Comparison of ENCODE assay signal across 11 cellular contexts in the genomic region with DNA sequence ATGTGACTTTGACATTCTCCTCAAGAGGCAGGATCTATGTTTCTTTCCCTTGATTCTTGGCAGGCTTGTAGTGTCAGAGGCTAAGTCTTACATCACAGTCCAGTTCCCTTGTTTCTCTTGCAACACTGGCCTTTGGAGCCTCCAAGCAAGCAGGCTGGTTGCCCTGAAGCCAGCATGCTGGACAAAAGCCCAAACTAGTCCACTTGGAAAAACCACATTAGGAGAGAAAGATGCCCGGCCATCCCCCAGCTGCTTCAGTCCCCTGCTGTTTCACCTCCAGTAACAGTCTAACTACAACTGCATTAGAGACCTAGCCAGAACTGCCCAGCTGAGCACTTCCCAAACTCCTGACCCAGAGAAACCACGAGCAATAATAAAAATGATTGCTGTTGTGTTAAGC.
DNase-seq lines count a peak whose midpoint lies in the region; ATAC-seq and TF ChIP-seq lines count a peak whose summit lies in the region.
"Had no signal": no experiment of that assay in that cellular context is flagged by ENCODE, and none has a peak within 500 bp of the region (broad histone marks: within the 10 kb centered on the region; RNA-seq: fewer than 3 reads in every experiment).

No MANE protein-coding gene starts in this region.

- H3K36me3 ChIP-seq in PC-3 (ENCODE audit: low read depth, low read length) = no peaks in the 10 kb centered on the region
- H3K36me3 ChIP-seq: cardiac muscle cell had no signal

- peak; percentile 79 for DNase-seq in AG20443 (ENCODE audit: low spot score)
- DNase-seq in NCI-H226 = peak; percentile 84
- DNase-seq in fibroblast of the conjunctiva (ENCODE audit: low read depth) = peak; percentile 91
- no peak for DNase-seq in activated CD4-positive, alpha-beta T cell treated with anti-CD3 and anti-CD28 coated beads for 4 hours
- DNase-seq in NK-92 treated with Interleukin-12 subunit alpha and Interleukin-12 subunit beta, amount 100 ng/mL, for 24 hours (lab: John Stamatoyannopoulos, UW) = no peak
- DNase-seq in NAMALWA (ENCODE audit: low spot score) = no peak
- no peak for DNase-seq in PC-3
- DNase-seq: activated CD4-positive, alpha-beta memory T cell treated with anti-CD3 and anti-CD28 coated beads for 36 hours had no signal

- H3K27ac ChIP-seq in PC-3 (ENCODE audit: low read length) = no peak overlapping the region
- H3K27ac ChIP-seq: cardiac muscle cell had no signal

- no peak for ATAC-seq in PC-3

- H3K4me3 Mint-ChIP-seq in nephron = peak overlapping the region in 1 of 3 experiments; percentile 21
- H3K4me3 Mint-ChIP-seq: activated CD4-positive, alpha-beta memory T cell treated with anti-CD3 and anti-CD28 coated beads for 36 hours had no signal

- TF ChIP-seq CTCF in nephron (IDR thresholded peaks at IDR 0.05; ENCODE audit: unreplicated experiment in 3 of 3) = no peak
- TF ChIP-seq CTCF in PC-3 (conservative IDR thresholded peaks at IDR 0.05; ENCODE audit: low read depth, low read length) = no peak

- H3K4me2 ChIP-seq in PC-3 (ENCODE audit: low read length) = no peak overlapping the region

- H3K4me1 ChIP-seq in PC-3 (ENCODE audit: insufficient read depth, low read length) = no peaks in the 10 kb centered on the region
- H3K4me1 ChIP-seq: Caco-2 had no signal

- H3K9me3 Mint-ChIP-seq in nephron = no peaks in the 10 kb centered on the region
- H3K9me3 Mint-ChIP-seq: activated CD4-positive, alpha-beta memory T cell treated with anti-CD3 and anti-CD28 coated beads for 36 hours had no signal

- BruUV-seq in PC-3 (replicated peaks; lab: Mats Ljungman, UMichigan) = no TSS peak

- H4K20me1 ChIP-seq in PC-3 (ENCODE audit: low read length) = no peaks in the 10 kb centered on the region

- CTCF ChIA-PET in PC-3 (lab: Charles Lee) = no interaction called here

- no peaks in the 10 kb centered on the region for H3K27me3 ChIP-seq in PC-3 (ENCODE audit: low read length)
- H3K27me3 ChIP-seq: cardiac muscle cell had no signal

- H3K79me2 ChIP-seq in PC-3 (ENCODE audit: low read length) = no peaks in the 10 kb centered on the region

- no peak overlapping the region for H3K9ac ChIP-seq in PC-3 (ENCODE audit: low read length)

- POLR2A ChIA-PET in PC-3 (lab: Charles Lee; ENCODE audit: unreplicated experiment) = no interaction called here

- peaks cover 9% of the 10 kb centered on the region for H3K4me1 Mint-ChIP-seq in nephron

- intact Hi-C loops in PC-3 (cut with micrococcal nuclease) = no loop called here

- H3K4me3 ChIP-seq in PC-3 (ENCODE audit: low read length) = no peak overlapping the region
- H3K4me3 ChIP-seq: cardiac muscle cell had no signal

- no peaks in the 10 kb centered on the region for H3K27me3 Mint-ChIP-seq in nephron (ENCODE audit: low read depth)
- H3K27me3 Mint-ChIP-seq: activated CD4-positive, alpha-beta memory T cell treated with anti-CD3 and anti-CD28 coated beads for 36 hours had no signal

- no peaks in the 10 kb centered on the region for H3K9me2 ChIP-seq in PC-3 (replicated peaks; ENCODE audit: low read length)

- H3K27ac Mint-ChIP-seq in nephron = peak overlapping the region; percentile 38 to 83 (median 82)
- H3K27ac Mint-ChIP-seq: activated CD4-positive, alpha-beta memory T cell treated with anti-CD3 and anti-CD28 coated beads for 36 hours had no signal

- no peaks in the 10 kb centered on the region for H3F3A ChIP-seq in PC-3 (ENCODE audit: low read length, unreplicated experiment)

- H3K9me3 ChIP-seq in PC-3 (ENCODE audit: low read length) = no peaks in the 10 kb centered on the region
- H3K9me3 ChIP-seq: Caco-2 had no signal

- H2AFZ ChIP-seq in PC-3 (ENCODE audit: low read length) = no peak overlapping the region

- H3K36me3 Mint-ChIP-seq in nephron (ENCODE audit: low read depth) = no peaks in the 10 kb centered on the region
- H3K36me3 Mint-ChIP-seq: activated CD4-positive, alpha-beta memory T cell treated with anti-CD3 and anti-CD28 coated beads for 36 hours had no signal

Comparison
In these comparisons a context has a peak if more than half of its experiments do, and no peak if none do; other contexts are left out.
1. DNase-seq: peak in AG20443 (single experiment), NCI-H226 (single experiment) and fibroblast of the conjunctiva (single experiment); none in activated CD4-positive, alpha-beta T cell treated with anti-CD3 and anti-CD28 coated beads for 4 hours (0 of 2), NK-92 treated with Interleukin-12 subunit alpha and Interleukin-12 subunit beta, amount 100 ng/mL, for 24 hours (single experiment), NAMALWA (single experiment) and PC-3 (single experiment).